13 cellular contexts compared by ENCODE assay signal in genomic region chr16:72951916-72952315, GRCh38.
"Had no signal": no experiment of that assay in that cellular context is flagged by ENCODE, and none has a peak within 500 bp of the region (broad histone marks: within the 10 kb centered on the region; RNA-seq: fewer than 3 reads in every experiment).

No MANE protein-coding gene starts in this region.

- H3K4me3 Mint-ChIP-seq: activated CD8-positive, alpha-beta memory T cell treated with anti-CD3 and anti-CD28 coated beads, Interleukin-2, amount 10 ng/mL, durations not matched to agents 7 days and 5 days; activated T-cell treated with anti-CD3 and anti-CD28 coated beads, Interleukin-2, amount 50 U/mL, for 24 hours; naive thymus-derived CD8-positive, alpha-beta T cell had no signal

- H3K9me3 ChIP-seq: breast epithelium, SJSA1, upper lobe of right lung had no signal

- H3K4me1 Mint-ChIP-seq: activated CD8-positive, alpha-beta memory T cell treated with anti-CD3 and anti-CD28 coated beads, Interleukin-2, amount 10 ng/mL, durations not matched to agents 7 days and 5 days had no signal

- ATAC-seq: activated CD8-positive, alpha-beta memory T cell treated with anti-CD3 and anti-CD28 coated beads, Interleukin-2, amount 10 ng/mL, durations not matched to agents 7 days and 5 days; activated naive CD4-positive, alpha-beta T cell treated with anti-CD3 and anti-CD28 coated beads, Interleukin-2, amount 50 U/mL, for 72 hours; naive thymus-derived CD8-positive, alpha-beta T cell; upper lobe of right lung had no signal

- H3K4me1 ChIP-seq: breast epithelium had no signal

- H3K9me3 Mint-ChIP-seq: activated T-cell treated with anti-CD3 and anti-CD28 coated beads, Interleukin-2, amount 50 U/mL, for 24 hours; naive thymus-derived CD8-positive, alpha-beta T cell had no signal

- H3K27ac Mint-ChIP-seq: activated CD8-positive, alpha-beta memory T cell treated with anti-CD3 and anti-CD28 coated beads, Interleukin-2, amount 10 ng/mL, durations not matched to agents 7 days and 5 days; activated T-cell treated with anti-CD3 and anti-CD28 coated beads, Interleukin-2, amount 50 U/mL, for 24 hours had no signal

- H3K27me3 Mint-ChIP-seq: activated CD8-positive, alpha-beta memory T cell treated with anti-CD3 and anti-CD28 coated beads, Interleukin-2, amount 10 ng/mL, durations not matched to agents 7 days and 5 days; activated T-cell treated with anti-CD3 and anti-CD28 coated beads, Interleukin-2, amount 50 U/mL, for 24 hours; naive thymus-derived CD8-positive, alpha-beta T cell had no signal

- H3K27ac ChIP-seq: breast epithelium, SJSA1, upper lobe of right lung had no signal

- H3K36me3 Mint-ChIP-seq: activated CD8-positive, alpha-beta memory T cell treated with anti-CD3 and anti-CD28 coated beads, Interleukin-2, amount 10 ng/mL, durations not matched to agents 7 days and 5 days; naive thymus-derived CD8-positive, alpha-beta T cell had no signal

- DNase-seq: activated CD4-positive, alpha-beta T cell treated with anti-CD3 and anti-CD28 coated beads for 1 hour; activated CD4-positive, alpha-beta T cell treated with anti-CD3 and anti-CD28 coated beads, Interleukin-2, amount 50 U/mL, for 48 hours; activated CD8-positive, alpha-beta memory T cell treated with anti-CD3 and anti-CD28 coated beads, Interleukin-2, amount 10 ng/mL, durations not matched to agents 7 days and 5 days; activated effector memory CD4-positive, alpha-beta T cell treated with anti-CD3 and anti-CD28 coated beads, Interleukin-2, amount 50 U/mL, for 16 hours; activated T-cell treated with anti-CD3 and anti-CD28 coated beads, Interleukin-2, amount 50 U/mL, for 24 hours; amniotic stem cell; naive thymus-derived CD8-positive, alpha-beta T cell; occipital lobe; T-helper 9 cell; upper lobe of right lung had no signal

- H3K4me3 ChIP-seq: breast epithelium, SJSA1, upper lobe of right lung had no signal

- H3K36me3 ChIP-seq: breast epithelium had no signal

- H3K27me3 ChIP-seq: breast epithelium, SJSA1, upper lobe of right lung had no signal
